Comparison of ENCODE assay signal across 12 cellular contexts in genomic region chr19:900302-901111, GRCh38. TPM values are rescaled to one million over a fixed set of nuclear protein-coding genes. Genes with fewer than 3 reads are reported as not detected.
DNase-seq lines count a peak whose midpoint lies in the region; ATAC-seq lines count a peak whose summit lies in the region.
"Had no signal": no experiment of that assay in that cellular context is flagged by ENCODE, and none has a peak within 500 bp of the region (broad histone marks: within the 10 kb centered on the region; RNA-seq: fewer than 3 reads in every experiment).

No MANE protein-coding gene starts in this region.

- WGBS in neuronal stem cell (ENCODE audit: extremely low coverage in 2 of 2, insufficient read length in 2 of 2, insufficient replicate concordance in 1 of 2), 2 donors: no CpG with 5 or more reads among the region's 30 CpGs

- DNase-seq in activated CD4-positive, alpha-beta T cell treated with anti-CD3 and anti-CD28 coated beads for 48 hours: peak; percentile 40
- no peak for DNase-seq in activated CD4-positive, alpha-beta T cell treated with anti-CD3 and anti-CD28 coated beads, Interleukin-2, amount 50 U/mL, for 48 hours
- DNase-seq in activated naive CD8-positive, alpha-beta T cell treated with anti-CD3 and anti-CD28 coated beads, Interleukin-2, amount 50 U/mL, for 24 hours: no peak
- DNase-seq in neuronal stem cell (ENCODE audit: low spot score) (no peak), NCI-H524 treated with DMSO at 0.1 percent for 48 hours (lab: John Stamatoyannopoulos, UW) (no peak)
- DNase-seq: C1 segment of cervical spinal cord, immature natural killer cell, NCI-H1436 had no signal

- peak; percentile 39 for ATAC-seq in activated naive CD8-positive, alpha-beta T cell treated with anti-CD3 and anti-CD28 coated beads, Interleukin-2, amount 50 U/mL, for 24 hours
- ATAC-seq in HG02884 (IDR thresholded peaks at IDR 0.05; ENCODE audit: unreplicated experiment) (no peak), GM18867 (IDR thresholded peaks at IDR 0.05; ENCODE audit: unreplicated experiment) (no peak)

- H3K23ac ChIP-seq in neuronal stem cell (ENCODE audit: low read depth, low read length, poor library complexity): no peak overlapping the region

- no peak overlapping the region for H2AK5ac ChIP-seq in neuronal stem cell (ENCODE audit: low read depth, low read length)

- H2AFZ ChIP-seq in neuronal stem cell (ENCODE audit: low read length): no peak overlapping the region

- peak overlapping the region; percentile 52 for H3K18ac ChIP-seq in neuronal stem cell (ENCODE audit: low read length)

- H3K79me1 ChIP-seq in neuronal stem cell (ENCODE audit: low read depth, low read length): peaks cover 11% of the 10 kb centered on the region

- H3K4me1 ChIP-seq in neuronal stem cell (ENCODE audit: control insufficient read depth in 2 of 2, insufficient read depth in 1 of 2, low read depth in 1 of 2, low read length in 2 of 2): peaks cover 5 to 7% of the 10 kb centered on the region in 2 donors

- no peak overlapping the region for H3K4ac ChIP-seq in neuronal stem cell (ENCODE audit: low read length)

- no peaks in the 10 kb centered on the region for H3K36me3 Mint-ChIP-seq in IgD-negative memory B cell
- no peaks in the 10 kb centered on the region for H3K36me3 Mint-ChIP-seq in activated naive CD8-positive, alpha-beta T cell treated with anti-CD3 and anti-CD28 coated beads, Interleukin-2, amount 50 U/mL, for 24 hours (ENCODE audit: low read depth)
- H3K36me3 Mint-ChIP-seq: immature natural killer cell had no signal

- peaks cover 3 to 53% of the 10 kb centered on the region in 2 donors for H3K36me3 ChIP-seq in neuronal stem cell (replicated peaks in 1 of 2; ENCODE audit: control insufficient read depth in 2 of 2, insufficient read depth in 2 of 2, low read length in 2 of 2)

- H4K8ac ChIP-seq in neuronal stem cell (ENCODE audit: low read depth, low read length): no peak overlapping the region

- H3K27ac Mint-ChIP-seq in IgD-negative memory B cell: peak overlapping the region in 2 of 3 donors; percentile 59 to 82
- no peak overlapping the region for H3K27ac Mint-ChIP-seq in activated naive CD8-positive, alpha-beta T cell treated with anti-CD3 and anti-CD28 coated beads, Interleukin-2, amount 50 U/mL, for 24 hours
- H3K27ac Mint-ChIP-seq: immature natural killer cell had no signal

- no peak overlapping the region for H3K4me2 ChIP-seq in neuronal stem cell (ENCODE audit: insufficient read depth, low read length, poor library complexity, severe bottlenecking)

- no peak overlapping the region for H4K91ac ChIP-seq in neuronal stem cell (ENCODE audit: low read depth, low read length, poor library complexity)

- H2BK12ac ChIP-seq in neuronal stem cell (ENCODE audit: low read length): no peak overlapping the region

- H3K4me1 Mint-ChIP-seq in IgD-negative memory B cell: peaks cover 5 to 13% (median 8%) of the 10 kb centered on the region in 3 donors
- peaks cover 15% of the 10 kb centered on the region for H3K4me1 Mint-ChIP-seq in activated naive CD8-positive, alpha-beta T cell treated with anti-CD3 and anti-CD28 coated beads, Interleukin-2, amount 50 U/mL, for 24 hours

- no peak overlapping the region for H3K9ac ChIP-seq in neuronal stem cell (ENCODE audit: low read depth, low read length, poor library complexity)

- no peak overlapping the region for H2BK15ac ChIP-seq in neuronal stem cell (ENCODE audit: low read length)

- no peak overlapping the region for H3K14ac ChIP-seq in neuronal stem cell (ENCODE audit: low read length)

- no peaks in the 10 kb centered on the region for H3K27me3 Mint-ChIP-seq in IgD-negative memory B cell
- no peaks in the 10 kb centered on the region for H3K27me3 Mint-ChIP-seq in activated naive CD8-positive, alpha-beta T cell treated with anti-CD3 and anti-CD28 coated beads, Interleukin-2, amount 50 U/mL, for 24 hours

- no peak overlapping the region for H2BK120ac ChIP-seq in neuronal stem cell (ENCODE audit: low read depth, low read length)

- no peak overlapping the region for H3K27ac ChIP-seq in neuronal stem cell (replicated peaks; ENCODE audit: low read length)
- H3K27ac ChIP-seq: SK-N-MC had no signal

- no peaks in the 10 kb centered on the region for H3K9me3 Mint-ChIP-seq in IgD-negative memory B cell
- no peaks in the 10 kb centered on the region for H3K9me3 Mint-ChIP-seq in activated naive CD8-positive, alpha-beta T cell treated with anti-CD3 and anti-CD28 coated beads, Interleukin-2, amount 50 U/mL, for 24 hours
- H3K9me3 Mint-ChIP-seq: immature natural killer cell had no signal

- no peak overlapping the region for H3K4me3 ChIP-seq in neuronal stem cell (ENCODE audit: low read length in 2 of 2)
- H3K4me3 ChIP-seq: SK-N-MC had no signal

- H3K27me3 ChIP-seq in neuronal stem cell (ENCODE audit: control insufficient read depth in 3 of 3, insufficient read depth in 3 of 3, low read depth in 1 of 3, low read length in 3 of 3): no peaks in the 10 kb centered on the region

- H3K4me3 Mint-ChIP-seq in IgD-negative memory B cell: no peak overlapping the region
- H3K4me3 Mint-ChIP-seq in activated naive CD8-positive, alpha-beta T cell treated with anti-CD3 and anti-CD28 coated beads, Interleukin-2, amount 50 U/mL, for 24 hours: no peak overlapping the region
- H3K4me3 Mint-ChIP-seq: immature natural killer cell had no signal

- peak overlapping the region; percentile 75 for H2BK5ac ChIP-seq in neuronal stem cell (ENCODE audit: low read length)

- H3K9me3 ChIP-seq in neuronal stem cell (replicated peaks in 1 of 2; ENCODE audit: control insufficient read depth in 2 of 2, insufficient read depth in 1 of 2, low read depth in 1 of 2, low read length in 2 of 2): no peaks in the 10 kb centered on the region

RNA-seq across cellular contexts. Expression of gene RNU6-9, which starts 7.2 kb away (rescaled TPM):
- polyA plus RNA-seq in IgD-negative memory B cell: not detected
- not detected for polyA plus RNA-seq in neuronal stem cell (2013, experiment 1 of 2)
- polyA plus RNA-seq in neuronal stem cell (2013, experiment 2 of 2): not detected
- polyA plus RNA-seq: immature natural killer cell had no signal

RNA-seq across cellular contexts. Expression of gene MED16, which starts 7.5 kb away (rescaled TPM):
- 138 TPM for polyA plus RNA-seq in IgD-negative memory B cell
- polyA plus RNA-seq in neuronal stem cell (2013, experiment 1 of 2): 33.3 TPM
- 32.9 TPM for polyA plus RNA-seq in neuronal stem cell (2013, experiment 2 of 2)

RNA-seq across cellular contexts. Expression of gene R3HDM4, which starts 12.5 kb away (rescaled TPM):
- 322 TPM for polyA plus RNA-seq in IgD-negative memory B cell
- 52.8 TPM for polyA plus RNA-seq in neuronal stem cell (2013, experiment 1 of 2)
- 52.4 TPM for polyA plus RNA-seq in neuronal stem cell (2013, experiment 2 of 2)

RNA-seq across cellular contexts. Expression of gene KISS1R, which starts 16.6 kb away (rescaled TPM):
- polyA plus RNA-seq in IgD-negative memory B cell: 3.9 TPM
- polyA plus RNA-seq in neuronal stem cell (2013, experiment 1 of 2): 0.29 TPM
- polyA plus RNA-seq in neuronal stem cell (2013, experiment 2 of 2): 0.39 TPM
- polyA plus RNA-seq: immature natural killer cell had no signal

RNA-seq across cellular contexts. Expression of gene ARID3A, which starts 25.3 kb away (rescaled TPM):
- 4.2 TPM for polyA plus RNA-seq in IgD-negative memory B cell
- polyA plus RNA-seq in neuronal stem cell (2013, experiment 1 of 2): 61.6 TPM
- polyA plus RNA-seq in neuronal stem cell (2013, experiment 2 of 2): 65.4 TPM
